9 cellular contexts compared by ENCODE assay signal in genomic region chr22:31346733-31347250, GRCh38. TPM values are rescaled to one million over a fixed set of nuclear protein-coding genes. Genes with fewer than 3 reads are reported as not detected.
DNase-seq lines count a peak whose midpoint lies in the region; ATAC-seq, FAIRE-seq and TF ChIP-seq lines count a peak whose summit lies in the region.
"Had no signal": no experiment of that assay in that cellular context is flagged by ENCODE, and none has a peak within 500 bp of the region (broad histone marks: within the 10 kb centered on the region; RNA-seq: fewer than 3 reads in every experiment).

No MANE protein-coding gene starts in this region.

- POLR2A ChIA-PET in K562 (lab: Yijun Ruan, JAX): interaction anchor here (0.8 to 0.9 kb wide), 2 partner anchors 8 to 25 kb away, joined by 3 to 6 read pairs; no protein-coding TSS in a partner anchor

- BruUV-seq in K562 (replicated peaks; lab: Mats Ljungman, UMichigan): no TSS peak

- no peaks in the 10 kb centered on the region for H3K27me3 ChIP-seq in K562 (ENCODE audit: control insufficient read depth in 2 of 2, insufficient read depth in 2 of 2, low read length in 2 of 2)

- H3K36me3 ChIP-seq in K562 (ENCODE audit: control insufficient read depth, insufficient read depth, low read length): peaks cover 19% of the 10 kb centered on the region; the same call in 2 of the 3 replicates

- peak overlapping the region; percentile 66; the same call in 1 of the 2 replicates for H2AFZ ChIP-seq in K562 (ENCODE audit: low read depth, low read length)

- peak overlapping the region; percentile 49; the same call in 1 of the 3 replicates for H3K27ac ChIP-seq in K562 (ENCODE audit: extremely low read depth, low read depth, low read length)

- H3K4me3 ChIP-seq in GM08714 (ENCODE audit: low read length) (peak overlapping the region; percentile 83), K562 (peak overlapping the region; percentile 56), iPS-11a (ENCODE audit: low read depth, low read length) (peak overlapping the region; percentile 80), skeletal muscle cell (ENCODE audit: low read depth, low read length) (peak overlapping the region; percentile 64)

- H3K79me2 ChIP-seq in K562 (ENCODE audit: control insufficient read depth, insufficient read depth, low read length): peaks cover 3% of the 10 kb centered on the region; the same call in 2 of the 3 replicates

- intact Hi-C loops in K562 (cut with micrococcal nuclease): loop anchor here (5.0 kb wide), 1 partner anchor 51 kb away; the partner anchor contains the start of gene DRG1

- DNase-seq in K562 (ENCODE audit: extremely low read depth in 1 of 4, low spot score in 3 of 4) (peak; percentile 12 to 57 (median 38)), skeletal muscle cell (ENCODE audit: low read depth) (no peak), NCI-H187 treated with DMSO at 0.1 percent for 48 hours (lab: John Stamatoyannopoulos, UW) (no peak), iPS-NIHi11 (ENCODE audit: low spot score) (no peak)

- ATAC-seq in SK-N-SH treated with all-trans-retinoic acid at 6 μM for 48 hours: peak; percentile 50
- peak; percentile 8; the same call in 1 of the 3 replicates for ATAC-seq in K562

- TF ChIP-seq EP300 in Ishikawa (IDR thresholded peaks at IDR 0.05; ENCODE audit: borderline replicate concordance) (no peak), K562 (IDR thresholded peaks at IDR 0.05; ENCODE audit: low read length) (no peak)

- no peaks in the 10 kb centered on the region for H3K9me1 ChIP-seq in K562 (ENCODE audit: control insufficient read depth, insufficient read depth, low read length)

- TF ChIP-seq POLR2A in K562 (conservative IDR thresholded peaks at IDR 0.05): no peak

- peak overlapping the region; percentile 58 for H3K4me2 ChIP-seq in K562 (ENCODE audit: insufficient read depth, low read length)

- in situ Hi-C loops in K562 (cut with MboI): no loop called here

- no peaks in the 10 kb centered on the region for H3K9me3 ChIP-seq in K562 (replicated peaks; ENCODE audit: control insufficient read depth, insufficient read depth, low read depth, low read length)

- peaks cover 2 to 42% of the 10 kb centered on the region in 2 experiments; a peak in 4 of 5 replicates for H3K4me1 ChIP-seq in K562 (replicated peaks in 1 of 2; ENCODE audit: control insufficient read depth in 2 of 2, insufficient read depth in 2 of 2, low read length in 2 of 2)

- TF ChIP-seq CTCF in K562 (IDR thresholded peaks at IDR 0.05 in 2 of 3, conservative IDR thresholded peaks at IDR 0.05 in 1 of 3; ENCODE audit: insufficient read depth in 2 of 3, low read depth in 1 of 3, low read length in 3 of 3): no peak

- no peak for FAIRE-seq in K562 (lab: Jason Lieb, UNC)
- FAIRE-seq: frontal cortex had no signal

- CTCF ChIA-PET in K562 (lab: Yijun Ruan, JAX; ENCODE audit: low intra/inter-chr PET ratio): no interaction called here

- 4% methylated on average over 4 of the region's 40 CpGs for WGBS in K562 (ENCODE audit: insufficient coverage, low coverage, missing lambda C conversion rate)

- H4K20me1 ChIP-seq in K562 (replicated peaks; ENCODE audit: control insufficient read depth, insufficient read depth, low read length): 0 out of 2 replicates have a peak, but pooled peaks cover 2% of the 10 kb centered on the region

- H3K9ac ChIP-seq in K562 (ENCODE audit: insufficient read depth in 1 of 2, low read depth in 2 of 2, low read length in 2 of 2): peak overlapping the region in 1 of 2 experiments; percentile 89; a peak in 2 of 4 replicates

- TF ChIP-seq RAD21 in Ishikawa (IDR thresholded peaks at IDR 0.05; ENCODE audit: low read depth) (no peak), K562 (CRISPR knock-in tag; conservative IDR thresholded peaks at IDR 0.05 in 1 of 2, IDR thresholded peaks at IDR 0.05 in 1 of 2) (no peak)

TF ChIP-seq in Ishikawa, 13 proteins besides CTCF, POLR2A, EP300 and RAD21 (continues in another document):
- no peak; the same call in 1 of the 2 replicates for TF ChIP-seq MAX (IDR thresholded peaks at IDR 0.05)
- no peak for TF ChIP-seq TEAD4 (IDR thresholded peaks at IDR 0.05)
- TF ChIP-seq YY1 (IDR thresholded peaks at IDR 0.05; ENCODE audit: low read depth): no peak
- TF ChIP-seq ZBTB7A (IDR thresholded peaks at IDR 0.05; ENCODE audit: low read depth): peak; percentile 81; the same call in 1 of the 2 replicates

TF ChIP-seq in K562, 482 proteins besides CTCF, POLR2A, EP300 and RAD21 (continues in another document):
- TF ChIP-seq SETDB1 (IDR thresholded peaks at IDR 0.05; ENCODE audit: low read length) (no peak), POLR2G (IDR thresholded peaks at IDR 0.05; ENCODE audit: low read depth, low read length) (peak; percentile 12; the same call in 1 of the 2 replicates), ZFX (CRISPR knock-in tag; IDR thresholded peaks at IDR 0.05) (peak; percentile 33; the same call in 1 of the 2 replicates), ZNF740 (CRISPR knock-in tag; IDR thresholded peaks at IDR 0.05) (peak; percentile 72; the same call in 1 of the 2 replicates), ZNF740 (tag; IDR thresholded peaks at IDR 0.05) (no peak), PCBP1 (IDR thresholded peaks at IDR 0.05; ENCODE audit: low read depth, low read length, poor library complexity, severe bottlenecking) (peak; percentile 7), TCFL5 (CRISPR knock-in tag; conservative IDR thresholded peaks at IDR 0.05) (no peak)

RNA-seq across cellular contexts. Expression of gene PATZ1, which starts 0.6 kb away (rescaled TPM):
- total RNA-seq in K562 (2011; cell fraction: chromatin; rRNA removed; ENCODE audit: low replicate concordance): 3.8 and 10.3 TPM in 2 replicates
- 8.0 and 9.5 TPM in 2 replicates for total RNA-seq in K562 (2011; cell fraction: nucleolus; rRNA removed)
- 5.1 and 5.5 TPM in 2 replicates for total RNA-seq in K562 (2011; cell fraction: nucleoplasm; rRNA removed)
- 5.3 and 6.8 TPM in 2 replicates for total RNA-seq in K562 (2014; rRNA removed)
- total RNA-seq in K562 (2014; rRNA removed; fragmentation: Illumina TruSeq; extraction: Trizol): 2.7 and 3.5 TPM in 2 replicates
- total RNA-seq in K562 (2015; rRNA removed; fragmentation: Illumina TruSeq; extraction: Trizol): 4.2 and 4.8 TPM in 2 replicates
- total RNA-seq in K562 (2021): 7.8 and 8.9 TPM in 2 replicates
- 3.1 and 5.0 TPM in 2 replicates for polyA plus RNA-seq in K562 (2011; rRNA removed)
- polyA plus RNA-seq in K562 (2011; cell fraction: cytosol; rRNA removed): 4.7 and 5.2 TPM in 2 replicates
- polyA plus RNA-seq in K562 (2011; cell fraction: nucleus; rRNA removed): 8.7 and 9.7 TPM in 2 replicates
- 7.9 and 8.1 TPM in 2 replicates for polyA plus RNA-seq in K562 (2012)
- 5.4 and 5.8 TPM in 2 replicates for polyA plus RNA-seq in K562 (2014; fragmentation: Illumina TruSeq; extraction: Trizol)
- under 1 TPM; 0.63 to 0.70 TPM for polyA plus RNA-seq in K562 (2014; fragmentation: Nextera tagmentation; extraction: Ambion mirVana)
- 4.9 and 6.3 TPM in 2 replicates for polyA plus RNA-seq in K562 (2014; rRNA removed)
- polyA minus RNA-seq in K562 (2011; rRNA and poly(A)+ RNA removed): 4.1 and 5.3 TPM in 2 replicates
- polyA minus RNA-seq in K562 (2011; cell fraction: cytosol; rRNA and poly(A)+ RNA removed): 5.9 and 7.4 TPM in 2 replicates
- 6.7 and 9.0 TPM in 2 replicates for polyA minus RNA-seq in K562 (2011; cell fraction: nucleus; rRNA and poly(A)+ RNA removed)

RNA-seq across cellular contexts. Expression of gene DRG1, which starts 52.6 kb away (rescaled TPM):
- total RNA-seq in K562 (2011; cell fraction: chromatin; rRNA removed; ENCODE audit: low replicate concordance): 148 TPM in 2 replicates
- 64.6 and 67.4 TPM in 2 replicates for total RNA-seq in K562 (2011; cell fraction: nucleolus; rRNA removed)
- total RNA-seq in K562 (2011; cell fraction: nucleoplasm; rRNA removed): 84.0 and 90.9 TPM in 2 replicates
- total RNA-seq in K562 (2014; rRNA removed) (77.1 and 87.6 TPM in 2 replicates), K562 (2014; rRNA removed; fragmentation: Illumina TruSeq; extraction: Trizol) (93.3 and 98.6 TPM in 2 replicates), K562 (2015; rRNA removed; fragmentation: Illumina TruSeq; extraction: Trizol) (85.8 and 90.9 TPM in 2 replicates), K562 (2021) (76.4 and 76.5 TPM in 2 replicates)
- polyA plus RNA-seq in K562 (2011; rRNA removed) (84.1 and 111 TPM in 2 replicates), K562 (2014; fragmentation: Illumina TruSeq; extraction: Trizol) (96.4 and 114 TPM in 2 replicates), K562 (2014; fragmentation: Nextera tagmentation; extraction: Ambion mirVana) (100 to 1,000 TPM; 159 to 211 TPM), K562 (2014; rRNA removed) (79.7 and 86.4 TPM in 2 replicates)
- polyA plus RNA-seq in K562 (2011; cell fraction: cytosol; rRNA removed): 37.5 and 59.5 TPM in 2 replicates
- polyA plus RNA-seq in K562 (2011; cell fraction: nucleus; rRNA removed): 34.1 and 46.3 TPM in 2 replicates
- polyA plus RNA-seq in K562 (2012): 61.8 and 93.0 TPM in 2 replicates
- 123 and 191 TPM in 2 replicates for polyA minus RNA-seq in K562 (2011; rRNA and poly(A)+ RNA removed)
- polyA minus RNA-seq in K562 (2011; cell fraction: cytosol; rRNA and poly(A)+ RNA removed): 47.2 and 50.0 TPM in 2 replicates
- 20.7 and 35.9 TPM in 2 replicates for polyA minus RNA-seq in K562 (2011; cell fraction: nucleus; rRNA and poly(A)+ RNA removed)

RNA-seq across cellular contexts. Expression of gene PIK3IP1, which starts 54.5 kb away (rescaled TPM):
- total RNA-seq in K562 (2011; cell fraction: chromatin; rRNA removed; ENCODE audit: low replicate concordance): 3.1 and 4.7 TPM in 2 replicates
- total RNA-seq in K562 (2011; cell fraction: nucleolus; rRNA removed): 5.1 and 6.2 TPM in 2 replicates
- 5.6 and 6.2 TPM in 2 replicates for total RNA-seq in K562 (2011; cell fraction: nucleoplasm; rRNA removed)
- total RNA-seq in K562 (2014; rRNA removed) (0.77 and 1.0 TPM in 2 replicates), K562 (2014; rRNA removed; fragmentation: Illumina TruSeq; extraction: Trizol) (0.67 and 0.76 TPM in 2 replicates), K562 (2015; rRNA removed; fragmentation: Illumina TruSeq; extraction: Trizol) (0.68 and 0.87 TPM in 2 replicates), K562 (2021) (1.3 TPM in 2 replicates)
- polyA plus RNA-seq in K562 (2011; rRNA removed) (0.71 and 2.3 TPM in 2 replicates), K562 (2014; fragmentation: Illumina TruSeq; extraction: Trizol) (0.83 and 1.1 TPM in 2 replicates), K562 (2014; fragmentation: Nextera tagmentation; extraction: Ambion mirVana) (under 1 TPM; 0.11 to 0.18 TPM), K562 (2014; rRNA removed) (0.88 and 1.2 TPM in 2 replicates)
- polyA plus RNA-seq in K562 (2011; cell fraction: cytosol; rRNA removed): 0.73 and 2.3 TPM in 2 replicates
- polyA plus RNA-seq in K562 (2011; cell fraction: nucleus; rRNA removed): 1.7 and 2.8 TPM in 2 replicates
- 1.0 and 2.6 TPM in 2 replicates for polyA plus RNA-seq in K562 (2012)
- 1.1 and 2.5 TPM in 2 replicates for polyA minus RNA-seq in K562 (2011; rRNA and poly(A)+ RNA removed)
- 2.5 TPM in 1 of 2 replicates, not detected in the other for polyA minus RNA-seq in K562 (2011; cell fraction: cytosol; rRNA and poly(A)+ RNA removed)
- polyA minus RNA-seq in K562 (2011; cell fraction: nucleus; rRNA and poly(A)+ RNA removed): 1.2 and 3.6 TPM in 2 replicates

Comparison
In these comparisons a context has a peak if more than half of its experiments do, and no peak if none do; other contexts are left out.
1. DNase-seq: peak in K562 (4 of 4); none in skeletal muscle cell (single experiment), NCI-H187 treated with DMSO at 0.1 percent for 48 hours (single experiment) and iPS-NIHi11 (single experiment).
2. Peak in every context shown above with its lines, with median percentiles within 50 percentile points of each other: H3K4me3 ChIP-seq.